ENCODE assay signal across 22 cellular contexts in genomic region chr14:67253076-67253635, GRCh38.
"Had no signal": no experiment of that assay in that cellular context is flagged by ENCODE, and none has a peak within 500 bp of the region (broad histone marks: within the 10 kb centered on the region; RNA-seq: fewer than 3 reads in every experiment).

No MANE protein-coding gene starts in this region.

- H3K4me1 ChIP-seq: ascending aorta had no signal

- H3K9me3 Mint-ChIP-seq: activated CD4-positive, alpha-beta T cell treated with anti-CD3 and anti-CD28 coated beads, Interleukin-2, amount 10 ng/mL, durations not matched to agents 7 days and 5 days; activated naive CD4-positive, alpha-beta T cell treated with anti-CD3 and anti-CD28 coated beads, Interleukin-2, amount 50 U/mL, for 24 hours; activated T-cell treated with anti-CD3 and anti-CD28 coated beads, Interleukin-2, amount 50 U/mL, for 24 hours; central memory CD8-positive, alpha-beta T cell; mesothelial cell of epicardium; nephron had no signal

- ATAC-seq: activated CD8-positive, alpha-beta T cell treated with anti-CD3 and anti-CD28 coated beads, Interleukin-2, amount 10 ng/mL, durations not matched to agents 7 days and 5 days had no signal

- H3K36me3 ChIP-seq: ascending aorta, upper lobe of left lung had no signal

- H3K27me3 ChIP-seq: ascending aorta, upper lobe of left lung had no signal

- H3K4me3 Mint-ChIP-seq: activated CD4-positive, alpha-beta T cell treated with anti-CD3 and anti-CD28 coated beads, Interleukin-2, amount 10 ng/mL, durations not matched to agents 7 days and 5 days; activated CD8-positive, alpha-beta T cell treated with anti-CD3 and anti-CD28 coated beads, Interleukin-2, amount 10 ng/mL, durations not matched to agents 7 days and 5 days; activated naive CD4-positive, alpha-beta T cell treated with anti-CD3 and anti-CD28 coated beads, Interleukin-2, amount 50 U/mL, for 24 hours; activated T-cell treated with anti-CD3 and anti-CD28 coated beads, Interleukin-2, amount 50 U/mL, for 24 hours; central memory CD8-positive, alpha-beta T cell; mesothelial cell of epicardium; nephron had no signal

- H3K27ac Mint-ChIP-seq: activated CD4-positive, alpha-beta T cell treated with anti-CD3 and anti-CD28 coated beads, Interleukin-2, amount 10 ng/mL, durations not matched to agents 7 days and 5 days; activated CD8-positive, alpha-beta T cell treated with anti-CD3 and anti-CD28 coated beads, Interleukin-2, amount 10 ng/mL, durations not matched to agents 7 days and 5 days; activated naive CD4-positive, alpha-beta T cell treated with anti-CD3 and anti-CD28 coated beads, Interleukin-2, amount 50 U/mL, for 24 hours; activated T-cell treated with anti-CD3 and anti-CD28 coated beads, Interleukin-2, amount 50 U/mL, for 24 hours; mesothelial cell of epicardium had no signal

- H3K36me3 Mint-ChIP-seq: activated naive CD4-positive, alpha-beta T cell treated with anti-CD3 and anti-CD28 coated beads, Interleukin-2, amount 50 U/mL, for 24 hours had no signal

- H3K4me3 ChIP-seq: ascending aorta, coronary artery, lung, thoracic aorta, upper lobe of left lung had no signal

- H3K27ac ChIP-seq: ascending aorta, coronary artery, thoracic aorta, upper lobe of left lung had no signal

- H3K27me3 Mint-ChIP-seq: activated CD4-positive, alpha-beta T cell treated with anti-CD3 and anti-CD28 coated beads, Interleukin-2, amount 10 ng/mL, durations not matched to agents 7 days and 5 days; activated naive CD4-positive, alpha-beta T cell treated with anti-CD3 and anti-CD28 coated beads, Interleukin-2, amount 50 U/mL, for 24 hours; activated T-cell treated with anti-CD3 and anti-CD28 coated beads, Interleukin-2, amount 50 U/mL, for 24 hours; central memory CD8-positive, alpha-beta T cell had no signal

- DNase-seq: activated CD4-positive, alpha-beta T cell treated with anti-CD3 and anti-CD28 coated beads, Interleukin-2, amount 10 ng/mL, durations not matched to agents 7 days and 5 days; activated CD4-positive, CD25-positive, alpha-beta regulatory T cell; activated CD8-positive, alpha-beta T cell treated with anti-CD3 and anti-CD28 coated beads, Interleukin-2, amount 10 ng/mL, durations not matched to agents 7 days and 5 days; activated gamma-delta T cell; activated T-cell treated with anti-CD3 and anti-CD28 coated beads, Interleukin-2, amount 50 U/mL, for 24 hours; foreskin melanocyte; glutamatergic neuron; hypothalamus; nucleus accumbens; posterior cingulate gyrus; stimulated activated CD4-positive, alpha-beta T cell treated with anti-CD3 and anti-CD28 coated beads, Interleukin-2, amount 100 ng/mL, for 24 hours; T-helper 1 cell; T-helper 9 cell; upper lobe of left lung had no signal

- H3K9me3 ChIP-seq: ascending aorta, thoracic aorta, upper lobe of left lung had no signal
